Comparison of ENCODE assay signal across 21 cellular contexts in genomic region chr1:79825551-79825950, GRCh38.
"Had no signal": no experiment of that assay in that cellular context is flagged by ENCODE, and none has a peak within 500 bp of the region (broad histone marks: within the 10 kb centered on the region; RNA-seq: fewer than 3 reads in every experiment).

No MANE protein-coding gene starts in this region.

- ATAC-seq: activated CD8-positive, alpha-beta memory T cell treated with anti-CD3 and anti-CD28 coated beads, Interleukin-2, amount 10 ng/mL, durations not matched to agents 7 days and 5 days; activated naive CD4-positive, alpha-beta T cell treated with anti-CD3 and anti-CD28 coated beads, Interleukin-2, amount 50 U/mL, for 72 hours; activated naive CD8-positive, alpha-beta T cell treated with anti-CD3 and anti-CD28 coated beads, Interleukin-2, amount 50 U/mL, for 24 hours; PC-3; WTC11 had no signal

- H3K27ac Mint-ChIP-seq: activated CD4-positive, alpha-beta T cell treated with anti-CD3 and anti-CD28 coated beads, Interleukin-2, amount 10 ng/mL, durations not matched to agents 24 days and 14 days; activated CD8-positive, alpha-beta memory T cell treated with anti-CD3 and anti-CD28 coated beads, Interleukin-2, amount 10 ng/mL, durations not matched to agents 7 days and 5 days; activated naive CD4-positive, alpha-beta T cell treated with anti-CD3 and anti-CD28 coated beads, Interleukin-2, amount 50 U/mL, for 72 hours; activated naive CD8-positive, alpha-beta T cell treated with anti-CD3 and anti-CD28 coated beads, Interleukin-2, amount 50 U/mL, for 24 hours; activated T-cell treated with anti-CD3 and anti-CD28 coated beads, Interleukin-2, amount 50 U/mL, for 24 hours; brain; T-helper 1 cell treated with Interleukin-12 subunit alpha and Interleukin-12 subunit beta and Interleukin-4 antibody, amounts not matched to agents 30 μg/mL and 1 μg/mL, for 36 hours; WTC11 had no signal

- H3K4me3 Mint-ChIP-seq: activated CD4-positive, alpha-beta T cell treated with anti-CD3 and anti-CD28 coated beads, Interleukin-2, amount 10 ng/mL, durations not matched to agents 24 days and 14 days; activated CD8-positive, alpha-beta memory T cell treated with anti-CD3 and anti-CD28 coated beads, Interleukin-2, amount 10 ng/mL, durations not matched to agents 7 days and 5 days; activated naive CD8-positive, alpha-beta T cell treated with anti-CD3 and anti-CD28 coated beads, Interleukin-2, amount 50 U/mL, for 24 hours; activated T-cell treated with anti-CD3 and anti-CD28 coated beads, Interleukin-2, amount 50 U/mL, for 24 hours; brain; central memory CD8-positive, alpha-beta T cell; T-helper 1 cell treated with Interleukin-12 subunit alpha and Interleukin-12 subunit beta and Interleukin-4 antibody, amounts not matched to agents 30 μg/mL and 1 μg/mL, for 36 hours; WTC11 had no signal

- H3K9me3 Mint-ChIP-seq: WTC11 had no signal

- DNase-seq: activated CD4-positive, alpha-beta T cell treated with anti-CD3 and anti-CD28 coated beads for 1 hour; activated CD4-positive, alpha-beta T cell treated with anti-CD3 and anti-CD28 coated beads, Interleukin-2, amount 10 ng/mL, durations not matched to agents 24 days and 14 days; activated CD4-positive, alpha-beta T cell treated with anti-CD3 and anti-CD28 coated beads, Interleukin-2, amount 50 U/mL, for 48 hours; activated CD8-positive, alpha-beta memory T cell treated with anti-CD3 and anti-CD28 coated beads, Interleukin-2, amount 10 ng/mL, durations not matched to agents 7 days and 5 days; activated effector memory CD4-positive, alpha-beta T cell treated with anti-CD3 and anti-CD28 coated beads, Interleukin-2, amount 50 U/mL, for 16 hours; activated naive CD4-positive, alpha-beta T cell treated with Interleukin-2 at 50 U/mL for 16 hours; activated naive CD8-positive, alpha-beta T cell treated with anti-CD3 and anti-CD28 coated beads, Interleukin-2, amount 50 U/mL, for 24 hours; activated T-cell treated with anti-CD3 and anti-CD28 coated beads, Interleukin-2, amount 50 U/mL, for 24 hours; amygdala; NCI-H1105; NCI-H1436; NCI-H1694 treated with DMSO at 0.1 percent for 48 hours; NCI-H2029 treated with DMSO at 0.1 percent for 48 hours; NCI-H524; PC-3; SHP77 treated with DMSO at 0.1 percent for 48 hours had no signal

- H3K4me1 Mint-ChIP-seq: activated CD4-positive, alpha-beta T cell treated with anti-CD3 and anti-CD28 coated beads, Interleukin-2, amount 10 ng/mL, durations not matched to agents 24 days and 14 days; activated CD8-positive, alpha-beta memory T cell treated with anti-CD3 and anti-CD28 coated beads, Interleukin-2, amount 10 ng/mL, durations not matched to agents 7 days and 5 days; activated naive CD8-positive, alpha-beta T cell treated with anti-CD3 and anti-CD28 coated beads, Interleukin-2, amount 50 U/mL, for 24 hours; brain; central memory CD8-positive, alpha-beta T cell; WTC11 had no signal

- H3K27me3 Mint-ChIP-seq: activated CD4-positive, alpha-beta T cell treated with anti-CD3 and anti-CD28 coated beads, Interleukin-2, amount 10 ng/mL, durations not matched to agents 24 days and 14 days; activated CD8-positive, alpha-beta memory T cell treated with anti-CD3 and anti-CD28 coated beads, Interleukin-2, amount 10 ng/mL, durations not matched to agents 7 days and 5 days; activated naive CD8-positive, alpha-beta T cell treated with anti-CD3 and anti-CD28 coated beads, Interleukin-2, amount 50 U/mL, for 24 hours; activated T-cell treated with anti-CD3 and anti-CD28 coated beads, Interleukin-2, amount 50 U/mL, for 24 hours; brain; central memory CD8-positive, alpha-beta T cell had no signal

- H3K36me3 Mint-ChIP-seq: activated CD8-positive, alpha-beta memory T cell treated with anti-CD3 and anti-CD28 coated beads, Interleukin-2, amount 10 ng/mL, durations not matched to agents 7 days and 5 days; activated naive CD4-positive, alpha-beta T cell treated with anti-CD3 and anti-CD28 coated beads, Interleukin-2, amount 50 U/mL, for 72 hours; brain; WTC11 had no signal
